16 cellular contexts compared by ENCODE assay signal in genomic region chr17:773467-774319, GRCh38. TPM values are rescaled to one million over a fixed set of nuclear protein-coding genes. Genes with fewer than 3 reads are reported as not detected.
DNase-seq lines count a peak whose midpoint lies in the region; ATAC-seq lines count a peak whose summit lies in the region.
"Had no signal": no experiment of that assay in that cellular context is flagged by ENCODE, and none has a peak within 500 bp of the region (broad histone marks: within the 10 kb centered on the region; RNA-seq: fewer than 3 reads in every experiment).

No MANE protein-coding gene starts in this region.

- peak overlapping the region; percentile 46 for H3K27ac ChIP-seq in caudate nucleus (ENCODE audit: low read depth, low read length)

- POLR2A ChIA-PET in activated CD4-positive, alpha-beta memory T cell treated with anti-CD3 and anti-CD28 coated beads for 36 hours (lab: Charles Lee): interaction anchor here (1.3 kb wide), 1 partner anchor 8 kb away, joined by 7 read pairs; the partner anchor contains the start of genes GLOD4 and MRM3
- POLR2A ChIA-PET in activated CD4-positive, alpha-beta memory T cell treated with anti-CD3 and anti-CD28 coated beads, Interleukin-2, amount 10 ng/mL, durations not matched to agents 7 days and 5 days (lab: Charles Lee): interaction anchor here (0.5 to 1.5 kb wide), 2 partner anchors 8 to 11 kb away, joined by 4 to 10 read pairs; partner anchors contain the start of genes GLOD4 and MRM3

- H3K4me3 Mint-ChIP-seq in activated CD4-positive, alpha-beta memory T cell treated with anti-CD3 and anti-CD28 coated beads for 36 hours: peak overlapping the region; percentile 20
- no peak overlapping the region for H3K4me3 Mint-ChIP-seq in activated CD4-positive, alpha-beta memory T cell treated with anti-CD3 and anti-CD28 coated beads, Interleukin-2, amount 10 ng/mL, durations not matched to agents 7 days and 5 days
- H3K4me3 Mint-ChIP-seq in stimulated activated effector memory CD8-positive, alpha-beta T cell treated with anti-CD3 and anti-CD28 coated beads, Interleukin-12 subunit alpha, Interleukin-12 subunit beta, amount 100 ng/mL, for 72 hours: peak overlapping the region; percentile 58
- H3K4me3 Mint-ChIP-seq: GM23338 had no signal

- H3K27me3 Mint-ChIP-seq in activated CD4-positive, alpha-beta memory T cell treated with anti-CD3 and anti-CD28 coated beads for 36 hours: no peaks in the 10 kb centered on the region
- H3K27me3 Mint-ChIP-seq in activated CD4-positive, alpha-beta memory T cell treated with anti-CD3 and anti-CD28 coated beads, Interleukin-2, amount 10 ng/mL, durations not matched to agents 7 days and 5 days: no peaks in the 10 kb centered on the region

- H3K27ac Mint-ChIP-seq in activated CD4-positive, alpha-beta memory T cell treated with anti-CD3 and anti-CD28 coated beads for 36 hours: peak overlapping the region; percentile 90
- no peak overlapping the region for H3K27ac Mint-ChIP-seq in activated CD4-positive, alpha-beta memory T cell treated with anti-CD3 and anti-CD28 coated beads, Interleukin-2, amount 10 ng/mL, durations not matched to agents 7 days and 5 days
- peak overlapping the region; percentile 92 for H3K27ac Mint-ChIP-seq in stimulated activated effector memory CD8-positive, alpha-beta T cell treated with anti-CD3 and anti-CD28 coated beads, Interleukin-12 subunit alpha, Interleukin-12 subunit beta, amount 100 ng/mL, for 72 hours
- H3K27ac Mint-ChIP-seq: GM23338 had no signal

- CTCF ChIA-PET in activated CD4-positive, alpha-beta memory T cell treated with anti-CD3 and anti-CD28 coated beads for 36 hours (lab: Charles Lee): interaction anchor here (0.6 to 1.5 kb wide), 4 partner anchors 10 to 207 kb away, joined by 3 to 5 read pairs (median 4); partner anchors contain the start of gene GEMIN4
- CTCF ChIA-PET in activated CD4-positive, alpha-beta memory T cell treated with anti-CD3 and anti-CD28 coated beads, Interleukin-2, amount 10 ng/mL, durations not matched to agents 7 days and 5 days (lab: Charles Lee): interaction anchor here (1.5 kb wide), 1 partner anchor 17 kb away, joined by 6 read pairs; no protein-coding TSS in a partner anchor

- peaks cover 22% of the 10 kb centered on the region for H3K4me1 Mint-ChIP-seq in activated CD4-positive, alpha-beta memory T cell treated with anti-CD3 and anti-CD28 coated beads for 36 hours (ENCODE audit: low read depth)
- peaks cover 26% of the 10 kb centered on the region for H3K4me1 Mint-ChIP-seq in activated CD4-positive, alpha-beta memory T cell treated with anti-CD3 and anti-CD28 coated beads, Interleukin-2, amount 10 ng/mL, durations not matched to agents 7 days and 5 days
- peaks cover 12% of the 10 kb centered on the region for H3K4me1 Mint-ChIP-seq in stimulated activated effector memory CD8-positive, alpha-beta T cell treated with anti-CD3 and anti-CD28 coated beads, Interleukin-12 subunit alpha, Interleukin-12 subunit beta, amount 100 ng/mL, for 72 hours
- H3K4me1 Mint-ChIP-seq: GM23338 had no signal

- no peak for ATAC-seq in stimulated activated effector memory CD8-positive, alpha-beta T cell treated with anti-CD3 and anti-CD28 coated beads, Interleukin-12 subunit alpha, Interleukin-12 subunit beta, amount 100 ng/mL, for 72 hours
- no peak for ATAC-seq in HG03442 (IDR thresholded peaks at IDR 0.05; ENCODE audit: unreplicated experiment)
- ATAC-seq: GM23338 had no signal

- H3K9me3 Mint-ChIP-seq in activated CD4-positive, alpha-beta memory T cell treated with anti-CD3 and anti-CD28 coated beads for 36 hours: no peaks in the 10 kb centered on the region
- H3K9me3 Mint-ChIP-seq in activated CD4-positive, alpha-beta memory T cell treated with anti-CD3 and anti-CD28 coated beads, Interleukin-2, amount 10 ng/mL, durations not matched to agents 7 days and 5 days: no peaks in the 10 kb centered on the region
- no peaks in the 10 kb centered on the region for H3K9me3 Mint-ChIP-seq in stimulated activated effector memory CD8-positive, alpha-beta T cell treated with anti-CD3 and anti-CD28 coated beads, Interleukin-12 subunit alpha, Interleukin-12 subunit beta, amount 100 ng/mL, for 72 hours
- H3K9me3 Mint-ChIP-seq: GM23338 had no signal

- intact Hi-C loops in activated CD4-positive, alpha-beta memory T cell treated with anti-CD3 and anti-CD28 coated beads for 36 hours (cut with micrococcal nuclease): no loop called here

- H3K36me3 Mint-ChIP-seq in activated CD4-positive, alpha-beta memory T cell treated with anti-CD3 and anti-CD28 coated beads for 36 hours: peaks cover 66% of the 10 kb centered on the region
- H3K36me3 Mint-ChIP-seq in activated CD4-positive, alpha-beta memory T cell treated with anti-CD3 and anti-CD28 coated beads, Interleukin-2, amount 10 ng/mL, durations not matched to agents 7 days and 5 days (ENCODE audit: low read depth): peaks cover 80% of the 10 kb centered on the region
- peaks cover 99% of the 10 kb centered on the region for H3K36me3 Mint-ChIP-seq in stimulated activated effector memory CD8-positive, alpha-beta T cell treated with anti-CD3 and anti-CD28 coated beads, Interleukin-12 subunit alpha, Interleukin-12 subunit beta, amount 100 ng/mL, for 72 hours

- DNase-seq in activated CD4-positive, alpha-beta memory T cell treated with anti-CD3 and anti-CD28 coated beads for 36 hours: peak; percentile 30
- no peak for DNase-seq in activated CD4-positive, alpha-beta memory T cell treated with anti-CD3 and anti-CD28 coated beads, Interleukin-2, amount 10 ng/mL, durations not matched to agents 7 days and 5 days
- DNase-seq in M059J (ENCODE audit: low read depth) (peak; percentile 35), caudate nucleus (lab: John Stamatoyannopoulos, UW) (no peak), NCI-H774 (lab: John Stamatoyannopoulos, UW) (no peak), T1000 (lab: John Stamatoyannopoulos, UW) (no peak)
- no peak for DNase-seq in stimulated activated effector memory CD8-positive, alpha-beta T cell treated with anti-CD3 and anti-CD28 coated beads, Interleukin-12 subunit alpha, Interleukin-12 subunit beta, amount 100 ng/mL, for 72 hours (ENCODE audit: low spot score in 2 of 2)
- DNase-seq: ACHN; amniotic stem cell; Caco-2; NK-92 treated with Interleukin-12 subunit alpha and Interleukin-12 subunit beta, amount 100 ng/mL, for 24 hours; retina; SHP77; stimulated activated CD8-positive, alpha-beta memory T cell treated with anti-CD3 and anti-CD28 coated beads, Interleukin-4, amount 100 ng/mL, for 48 hours had no signal

RNA-seq across cellular contexts. Expression of gene GLOD4, which starts 8.4 kb away (rescaled TPM):
- 10 to 100 TPM; 56.3 to 66.5 TPM for total RNA-seq in activated CD4-positive, alpha-beta memory T cell treated with anti-CD3 and anti-CD28 coated beads for 36 hours
- total RNA-seq in activated CD4-positive, alpha-beta memory T cell treated with anti-CD3 and anti-CD28 coated beads, Interleukin-2, amount 10 ng/mL, durations not matched to agents 7 days and 5 days: 10 to 100 TPM; 46.0 to 54.1 TPM
- total RNA-seq in M059J (2014; rRNA removed; shearing (Covaris generic)): 84.3 and 116 TPM in 2 replicates

RNA-seq across cellular contexts. Expression of gene MRM3, which starts 8.5 kb away (rescaled TPM):
- total RNA-seq in activated CD4-positive, alpha-beta memory T cell treated with anti-CD3 and anti-CD28 coated beads for 36 hours: 10 to 100 TPM; 24.6 to 26.1 TPM
- 10 to 100 TPM; 12.8 to 15.8 TPM for total RNA-seq in activated CD4-positive, alpha-beta memory T cell treated with anti-CD3 and anti-CD28 coated beads, Interleukin-2, amount 10 ng/mL, durations not matched to agents 7 days and 5 days
- total RNA-seq in M059J (2014; rRNA removed; shearing (Covaris generic)): 12.1 and 19.2 TPM in 2 replicates

RNA-seq across cellular contexts. Expression of gene GEMIN4, which starts 21.6 kb away (rescaled TPM):
- 10 to 100 TPM; 38.8 to 39.6 TPM for total RNA-seq in activated CD4-positive, alpha-beta memory T cell treated with anti-CD3 and anti-CD28 coated beads for 36 hours
- total RNA-seq in activated CD4-positive, alpha-beta memory T cell treated with anti-CD3 and anti-CD28 coated beads, Interleukin-2, amount 10 ng/mL, durations not matched to agents 7 days and 5 days: 10 to 100 TPM; 23.1 to 25.6 TPM
- total RNA-seq in M059J (2014; rRNA removed; shearing (Covaris generic)): 6.7 and 13.4 TPM in 2 replicates

RNA-seq across cellular contexts. Expression of gene TLCD3A, which starts 41.3 kb away (rescaled TPM):
- total RNA-seq in activated CD4-positive, alpha-beta memory T cell treated with anti-CD3 and anti-CD28 coated beads for 36 hours: 1 to 10 TPM; 6.9 to 8.4 TPM
- total RNA-seq in activated CD4-positive, alpha-beta memory T cell treated with anti-CD3 and anti-CD28 coated beads, Interleukin-2, amount 10 ng/mL, durations not matched to agents 7 days and 5 days: 10 to 100 TPM in 1 of 2 experiments, 1 to 10 TPM in 1; 8.2 to 10.6 TPM
- 32.8 and 37.1 TPM in 2 replicates for total RNA-seq in M059J (2014; rRNA removed; shearing (Covaris generic))

RNA-seq across cellular contexts. Expression of gene VPS53, which starts 59.1 kb away (rescaled TPM):
- total RNA-seq in activated CD4-positive, alpha-beta memory T cell treated with anti-CD3 and anti-CD28 coated beads for 36 hours: 10 to 100 TPM; 57.1 to 59.9 TPM
- total RNA-seq in activated CD4-positive, alpha-beta memory T cell treated with anti-CD3 and anti-CD28 coated beads, Interleukin-2, amount 10 ng/mL, durations not matched to agents 7 days and 5 days: 10 to 100 TPM; 61.1 to 63.9 TPM
- total RNA-seq in M059J (2014; rRNA removed; shearing (Covaris generic)): 6.7 and 10.1 TPM in 2 replicates

Comparison
In these comparisons a context has a peak if more than half of its experiments do, and no peak if none do; other contexts are left out.
1. DNase-seq: peak in activated CD4-positive, alpha-beta memory T cell treated with anti-CD3 and anti-CD28 coated beads for 36 hours (single experiment) and M059J (single experiment); none in activated CD4-positive, alpha-beta memory T cell treated with anti-CD3 and anti-CD28 coated beads, Interleukin-2, amount 10 ng/mL, durations not matched to agents 7 days and 5 days (single experiment), caudate nucleus (0 of 61), stimulated activated effector memory CD8-positive, alpha-beta T cell treated with anti-CD3 and anti-CD28 coated beads, Interleukin-12 subunit alpha, Interleukin-12 subunit beta, amount 100 ng/mL, for 72 hours (0 of 2), NCI-H774 (single experiment) and T1000 (single experiment).